ENCODE assay signal across 1 cellular context in genomic region chr14:44897041-44897843, GRCh38.
TF ChIP-seq lines count a peak whose summit lies in the region.

No MANE protein-coding gene starts in this region.

TF ChIP-seq in HEK293, 187 proteins besides CTCF, POLR2A, EP300 and RAD21 (continued from another document):
- no peak for TF ChIP-seq ZNF645 (tag by site-specific recombination; IDR thresholded peaks at IDR 0.05)
- TF ChIP-seq ZNF341 (tag by site-specific recombination; IDR thresholded peaks at IDR 0.05; ENCODE audit: low read depth), result peak; percentile 48; the same call in 1 of the 2 replicates
- no peak for TF ChIP-seq ZNF211 (tag by site-specific recombination; IDR thresholded peaks at IDR 0.05; ENCODE audit: low read depth)
- TF ChIP-seq SP3 (tag by site-specific recombination; IDR thresholded peaks at IDR 0.05), result peak; percentile 77
- TF ChIP-seq ZBTB8A (tag by site-specific recombination; IDR thresholded peaks at IDR 0.05), result no peak
- TF ChIP-seq WT1 (tag by site-specific recombination; IDR thresholded peaks at IDR 0.05), result no peak
- TF ChIP-seq HOXD13 (CRISPR knock-in tag; IDR thresholded peaks at IDR 0.05; ENCODE audit: borderline replicate concordance), result no peak
- TF ChIP-seq OVOL3 (tag by site-specific recombination; IDR thresholded peaks at IDR 0.05), result no peak
- no peak for TF ChIP-seq ZNF639 (tag by site-specific recombination; IDR thresholded peaks at IDR 0.05)
- peak; percentile 93 for TF ChIP-seq ZBTB6 (tag by site-specific recombination; IDR thresholded peaks at IDR 0.05)
TF ChIP-seq in HEK293: peak in this region for 18.
